ENCODE assay signal across 18 cellular contexts in genomic region chr15:29528276-29528675, GRCh38.
DNase-seq lines count a peak whose midpoint lies in the region; ATAC-seq and TF ChIP-seq lines count a peak whose summit lies in the region.
"Had no signal": no experiment of that assay in that cellular context is flagged by ENCODE, and none has a peak within 500 bp of the region (broad histone marks: within the 10 kb centered on the region; RNA-seq: fewer than 3 reads in every experiment).

No MANE protein-coding gene starts in this region.

- DNase-seq in heart left ventricle: peak in 1 of 5 donors; percentile 31
- DNase-seq in cardiac septum (ENCODE audit: low spot score): no peak
- peak; percentile 60 for DNase-seq in cerebellum (ENCODE audit: low spot score)
- no peak for DNase-seq in OCI-M2 (lab: John Stamatoyannopoulos, UW; ENCODE audit: unreplicated experiment)
- no peak for DNase-seq in stimulated activated CD4-positive, alpha-beta T cell treated with anti-CD3 and anti-CD28 coated beads, Interleukin-2, amount 100 ng/mL, for 24 hours
- DNase-seq in hepatic stellate cell (ENCODE audit: low spot score): no peak
- DNase-seq: CD8-positive, alpha-beta memory T cell; DMS79 treated with DMSO at 0.1 percent for 48 hours; H7; KG1; NCI-H1105 treated with DMSO at 0.1 percent for 48 hours; NCI-H187; NCI-H2107; NCI-H226; NCI-H526; SHP77 treated with DMSO at 0.1 percent for 48 hours had no signal

- CTCF ChIA-PET in HEK293 (lab: Yijun Ruan, JAX): no interaction called here

- H3K36me3 ChIP-seq in heart left ventricle (no peaks in the 10 kb centered on the region), HEK293 (ENCODE audit: control insufficient read depth in 2 of 2, insufficient read depth in 1 of 2, low read length in 2 of 2) (no peaks in the 10 kb centered on the region)
- H3K36me3 ChIP-seq: BLaER1 treated with 17β-estradiol and CSF1 and Interleukin-3, amounts not matched to agents 10 nM and 100 nM had no signal

- TF ChIP-seq POLR2A in heart left ventricle (IDR thresholded peaks at IDR 0.05): no peak

- peak in 3 of 4 donors; percentile 51 to 77 (median 65) for ATAC-seq in heart left ventricle

- WGBS in heart left ventricle, 4 donors: 36 to 56% (median 43%) methylated on average over 1 of the region's 1 CpG

- H3K4me1 ChIP-seq in heart left ventricle: no peaks in the 10 kb centered on the region
- no peaks in the 10 kb centered on the region for H3K4me1 ChIP-seq in HEK293 (ENCODE audit: control insufficient read depth, insufficient read depth, low read length)
- H3K4me1 ChIP-seq: BLaER1 treated with 17β-estradiol and CSF1 and Interleukin-3, amounts not matched to agents 10 nM and 100 nM had no signal

- intact Hi-C loops in heart left ventricle (cut with DNase I) (no loop called here), cardiac septum (cut with DNase I) (no loop called here)

- POLR2A ChIA-PET in HEK293 (lab: Yijun Ruan, JAX): no interaction called here

- no peak overlapping the region for H3K4me3 ChIP-seq in heart left ventricle
- H3K4me3 ChIP-seq in HEK293 (ENCODE audit: low read depth, low read length): no peak overlapping the region
- H3K4me3 ChIP-seq: BLaER1 treated with 17β-estradiol and CSF1 and Interleukin-3, amounts not matched to agents 10 nM and 100 nM had no signal

- H3K9me3 ChIP-seq in heart left ventricle (no peaks in the 10 kb centered on the region), HEK293 (ENCODE audit: control insufficient read depth, insufficient read depth, low read depth, low read length) (no peaks in the 10 kb centered on the region)
- H3K9me3 ChIP-seq: BLaER1 treated with 17β-estradiol and CSF1 and Interleukin-3, amounts not matched to agents 10 nM and 100 nM had no signal

- H3K27ac ChIP-seq in heart left ventricle (no peak overlapping the region), HEK293 (ENCODE audit: extremely low read depth, low read depth, low read length) (no peak overlapping the region)
- H3K27ac ChIP-seq: BLaER1 treated with 17β-estradiol and CSF1 and Interleukin-3, amounts not matched to agents 10 nM and 100 nM had no signal

- TF ChIP-seq CTCF in heart left ventricle (IDR thresholded peaks at IDR 0.05) (no peak), HEK293 (tag by site-specific recombination; IDR thresholded peaks at IDR 0.05) (no peak)

- no peaks in the 10 kb centered on the region for H3K27me3 ChIP-seq in heart left ventricle
- H3K27me3 ChIP-seq: BLaER1 treated with 17β-estradiol and CSF1 and Interleukin-3, amounts not matched to agents 10 nM and 100 nM had no signal

TF ChIP-seq in HEK293, 187 proteins besides CTCF, POLR2A, EP300 and RAD21:
- no peak for TF ChIP-seq ZNF214 (tag by site-specific recombination; IDR thresholded peaks at IDR 0.05; ENCODE audit: borderline replicate concordance)
- TF ChIP-seq KLF1 (tag by site-specific recombination; IDR thresholded peaks at IDR 0.05): peak; percentile 18; the same call in 1 of the 2 replicates
- no peak for TF ChIP-seq ZNF202 (tag by site-specific recombination; IDR thresholded peaks at IDR 0.05; ENCODE audit: borderline replicate concordance)
- peak; percentile 69 for TF ChIP-seq ZXDB (tag by site-specific recombination; IDR thresholded peaks at IDR 0.05)
